20 cellular contexts compared by ENCODE assay signal in the genomic region with DNA sequence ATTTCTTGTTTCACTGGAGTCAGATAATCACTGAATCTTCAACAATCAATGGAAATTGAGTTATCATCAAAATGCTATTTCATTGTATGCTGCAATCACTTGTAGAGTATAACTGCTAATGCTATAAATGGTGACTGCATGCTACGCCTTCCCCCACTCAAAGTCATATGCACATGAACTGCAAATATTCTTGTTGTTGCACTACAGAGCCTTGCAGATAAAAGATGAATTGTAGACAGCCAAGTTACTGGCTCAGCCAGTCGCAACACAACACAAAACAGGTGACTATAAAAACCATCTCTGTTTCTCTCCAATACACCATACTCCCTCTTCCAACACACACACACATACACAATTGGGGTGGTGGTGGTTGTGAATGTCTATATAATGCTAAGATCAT.
"Had no signal": no experiment of that assay in that cellular context is flagged by ENCODE, and none has a peak within 500 bp of the region (broad histone marks: within the 10 kb centered on the region; RNA-seq: fewer than 3 reads in every experiment).

No MANE protein-coding gene starts in this region.

- H3K27me3 Mint-ChIP-seq: dendritic cell treated with granulocyte-macrophage colony-stimulating factor and Interleukin-4, amounts not matched to agents 40 ng/mL and 50 ng/mL, for 4 days; effector memory CD8-positive, alpha-beta T cell had no signal

- H3K36me3 Mint-ChIP-seq: neural progenitor cell had no signal

- DNase-seq: effector memory CD8-positive, alpha-beta T cell; esophagus squamous epithelium; foreskin fibroblast; head of caudate nucleus; left colon; nucleus accumbens; ovary; sigmoid colon; stimulated activated CD4-positive, alpha-beta T cell treated with anti-CD3 and anti-CD28 coated beads, Interleukin-12 subunit alpha, Interleukin-12 subunit beta, amount 100 ng/mL, for 4 hours; stimulated activated naive CD4-positive, alpha-beta T cell; stomach; substantia nigra; transverse colon had no signal

- ATAC-seq: effector memory CD8-positive, alpha-beta T cell; left colon; natural killer cell treated with Interleukin-12 subunit alpha and Interleukin-12 subunit beta and Interleukin-15 and Interleukin-18, amount 100 ng/mL, for 72 hours had no signal

- H3K27ac Mint-ChIP-seq: dendritic cell treated with granulocyte-macrophage colony-stimulating factor and Interleukin-4, amounts not matched to agents 40 ng/mL and 50 ng/mL, for 4 days; effector memory CD8-positive, alpha-beta T cell; neural progenitor cell had no signal

- H3K4me3 ChIP-seq: esophagus squamous epithelium, hepatocyte, neural progenitor cell, ovary, right atrium auricular region, sigmoid colon, skin epidermis, stomach, thoracic aorta, transverse colon had no signal

- H3K36me3 ChIP-seq: esophagus squamous epithelium, neural progenitor cell, ovary, right atrium auricular region, sigmoid colon, stomach, thoracic aorta, transverse colon had no signal

- H3K4me2 ChIP-seq: hepatocyte, neural progenitor cell had no signal

- H3K4me1 ChIP-seq: neural progenitor cell, right atrium auricular region, sigmoid colon had no signal

- H3K9me3 Mint-ChIP-seq: dendritic cell treated with granulocyte-macrophage colony-stimulating factor and Interleukin-4, amounts not matched to agents 40 ng/mL and 50 ng/mL, for 4 days; neural progenitor cell had no signal

- H3K27ac ChIP-seq: esophagus squamous epithelium, hepatocyte, neural progenitor cell, ovary, right atrium auricular region, sigmoid colon, skin epidermis, stomach, thoracic aorta, transverse colon had no signal

- H3K79me2 ChIP-seq: hepatocyte had no signal

- H2AFZ ChIP-seq: hepatocyte, neural progenitor cell had no signal

- H3K9me3 ChIP-seq: esophagus squamous epithelium, ovary, right atrium auricular region, sigmoid colon, stomach, thoracic aorta, transverse colon had no signal

- H3K9ac ChIP-seq: neural progenitor cell had no signal

- H3K4me3 Mint-ChIP-seq: dendritic cell treated with granulocyte-macrophage colony-stimulating factor and Interleukin-4, amounts not matched to agents 40 ng/mL and 50 ng/mL, for 4 days; effector memory CD8-positive, alpha-beta T cell; natural killer cell treated with Interleukin-12 subunit alpha and Interleukin-12 subunit beta and Interleukin-15 and Interleukin-18, amount 100 ng/mL, for 72 hours; neural progenitor cell had no signal

- H3K27me3 ChIP-seq: esophagus squamous epithelium, hepatocyte, neural progenitor cell, ovary, right atrium auricular region, sigmoid colon, stomach, transverse colon had no signal
